In the genomic region with DNA sequence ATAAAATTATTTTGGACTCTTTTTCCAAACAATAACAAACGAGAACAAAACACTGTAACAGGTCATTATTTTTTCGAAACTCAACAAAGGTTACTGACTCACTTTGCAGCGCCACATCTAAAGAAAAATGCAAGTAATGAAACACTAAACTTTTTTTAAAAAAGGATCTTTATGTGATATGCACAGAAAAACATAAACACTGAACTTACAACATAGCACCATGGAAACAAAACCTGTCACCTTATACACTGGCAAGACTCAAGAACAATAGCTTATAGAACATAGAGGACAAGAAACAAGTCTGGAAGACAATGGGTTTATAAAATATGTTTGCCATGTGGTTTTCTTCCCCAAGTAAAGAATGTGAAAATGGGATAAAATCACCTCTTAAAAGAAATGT, we compare ENCODE assay signal across 17 cellular contexts.
"Had no signal": no experiment of that assay in that cellular context is flagged by ENCODE, and none has a peak within 500 bp of the region (broad histone marks: within the 10 kb centered on the region; RNA-seq: fewer than 3 reads in every experiment).

No MANE protein-coding gene starts in this region.

- DNase-seq: effector memory CD8-positive, alpha-beta T cell; heart left ventricle; hippocampal formation; left colon; left ventricle myocardium superior; mesenchymal stem cell; midbrain; nucleus accumbens; ovary; sigmoid colon; stimulated activated CD4-positive, alpha-beta T cell treated with anti-CD3 and anti-CD28 coated beads, Interleukin-2, amount 100 ng/mL, for 24 hours; stimulated activated naive CD4-positive, alpha-beta T cell; stomach; substantia nigra; transverse colon had no signal

- H3K9me3 Mint-ChIP-seq: effector memory CD8-positive, alpha-beta T cell; natural killer cell treated with Interleukin-12 subunit alpha and Interleukin-12 subunit beta and Interleukin-15 and Interleukin-18, amount 100 ng/mL, for 72 hours; neural progenitor cell had no signal

- H3K4me3 Mint-ChIP-seq: effector memory CD8-positive, alpha-beta T cell; natural killer cell treated with Interleukin-12 subunit alpha and Interleukin-12 subunit beta and Interleukin-15 and Interleukin-18, amount 100 ng/mL, for 72 hours; neural progenitor cell had no signal

- H3K27me3 Mint-ChIP-seq: effector memory CD8-positive, alpha-beta T cell; natural killer cell treated with Interleukin-12 subunit alpha and Interleukin-12 subunit beta and Interleukin-15 and Interleukin-18, amount 100 ng/mL, for 72 hours had no signal

- ATAC-seq: effector memory CD8-positive, alpha-beta T cell; heart left ventricle; left colon; left ventricle myocardium superior; natural killer cell treated with Interleukin-12 subunit alpha and Interleukin-12 subunit beta and Interleukin-15 and Interleukin-18, amount 100 ng/mL, for 72 hours had no signal

- H3K27ac Mint-ChIP-seq: effector memory CD8-positive, alpha-beta T cell; neural progenitor cell had no signal

- H3K36me3 Mint-ChIP-seq: neural progenitor cell had no signal
